Comparison of ENCODE assay signal across 21 cellular contexts in the genomic region with DNA sequence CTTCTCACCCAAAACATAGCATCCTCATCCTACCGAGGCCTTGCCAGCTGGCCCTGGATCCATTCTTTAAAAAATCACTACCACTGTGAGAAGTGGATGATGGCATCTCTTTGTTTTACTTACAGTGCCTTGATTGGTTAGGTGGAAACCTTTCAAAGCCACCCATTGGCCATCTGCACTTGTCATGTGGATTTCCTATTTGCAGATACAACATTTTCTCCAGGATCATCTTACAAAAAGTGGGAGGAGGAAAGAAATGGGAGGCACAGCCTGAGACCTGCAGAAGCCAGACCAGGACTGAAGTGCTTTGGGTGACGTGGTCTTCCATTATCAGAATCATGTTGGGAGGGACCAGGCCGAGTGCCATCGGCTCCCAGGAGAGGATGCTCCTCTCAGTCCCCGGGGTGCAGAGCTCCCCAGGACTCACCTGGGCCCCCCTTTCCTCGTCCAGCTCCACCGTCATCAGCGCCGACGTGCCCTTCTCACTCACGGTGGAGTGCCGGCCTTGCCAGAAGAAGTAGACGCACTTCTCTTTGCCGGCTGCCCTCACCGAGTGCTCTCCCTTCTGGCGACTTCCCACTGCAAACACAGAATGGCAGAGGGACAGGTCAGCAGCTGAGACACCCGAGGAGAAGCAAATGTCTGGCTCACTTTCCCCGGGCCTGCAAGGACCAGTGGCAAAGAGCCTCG.
DNase-seq lines count a peak whose midpoint lies in the region; ATAC-seq, FAIRE-seq and TF ChIP-seq lines count a peak whose summit lies in the region.
"Had no signal": no experiment of that assay in that cellular context is flagged by ENCODE, and none has a peak within 500 bp of the region (broad histone marks: within the 10 kb centered on the region; RNA-seq: fewer than 3 reads in every experiment).

No MANE protein-coding gene starts in this region.

- H3K9me3 ChIP-seq in SK-N-SH, result no peaks in the 10 kb centered on the region
- H3K9me3 ChIP-seq: BLaER1 treated with 17β-estradiol and CSF1 and Interleukin-3, amounts not matched to agents 10 nM and 100 nM had no signal

- no peak overlapping the region for H3K9ac ChIP-seq in SK-N-SH
- H3K9ac ChIP-seq: BLaER1 treated with 17β-estradiol and CSF1 and Interleukin-3, amounts not matched to agents 10 nM and 100 nM; GM23248; parathyroid adenoma had no signal

- H3K4me3 Mint-ChIP-seq in mesothelial cell of epicardium, result no peak overlapping the region
- H3K4me3 Mint-ChIP-seq: stimulated activated memory B cell treated with anti-CD40 and anti-IgM and Interleukin-4, amounts not matched to agents 10 μg/mL and 1 μg/mL and 100 μg/mL, for 72 hours; T-helper 1 cell treated with Interleukin-12 subunit alpha and Interleukin-12 subunit beta and Interleukin-4 antibody, amounts not matched to agents 30 μg/mL and 1 μg/mL, for 36 hours; type B pancreatic cell had no signal

- 0 out of 2 replicates have a peak, but pooled peaks cover 4% of the 10 kb centered on the region for H3K79me2 ChIP-seq in SK-N-SH (ENCODE audit: insufficient read depth)

- no peaks in the 10 kb centered on the region for H3K9me2 ChIP-seq in SK-N-SH

- WGBS in SK-N-SH (ENCODE audit: low lambda C conversion rate), result 92% methylated on average over 18 of the region's 19 CpGs

- no peak for TF ChIP-seq EP300 in SK-N-SH (IDR thresholded peaks at IDR 0.05; ENCODE audit: borderline replicate concordance in 1 of 2, low read depth in 1 of 2, low read length in 1 of 2)

- no peak overlapping the region for H2AFZ ChIP-seq in SK-N-SH (ENCODE audit: low read depth)
- H2AFZ ChIP-seq: GM23248, parathyroid adenoma had no signal

- no peak overlapping the region for H3K4me3 ChIP-seq in SK-N-SH (ENCODE audit: low read depth in 2 of 2, low read length in 1 of 2)
- no peak overlapping the region for H3K4me3 ChIP-seq in fibroblast of the aortic adventitia (ENCODE audit: low read depth, low read length)
- H3K4me3 ChIP-seq: BLaER1 treated with 17β-estradiol and CSF1 and Interleukin-3, amounts not matched to agents 10 nM and 100 nM; GM23248; K562 had no signal

- peak overlapping the region; percentile 34 for H3K27ac Mint-ChIP-seq in mesothelial cell of epicardium
- H3K27ac Mint-ChIP-seq: stimulated activated memory B cell treated with anti-CD40 and anti-IgM and Interleukin-4, amounts not matched to agents 10 μg/mL and 1 μg/mL and 100 μg/mL, for 72 hours; T-helper 1 cell treated with Interleukin-12 subunit alpha and Interleukin-12 subunit beta and Interleukin-4 antibody, amounts not matched to agents 30 μg/mL and 1 μg/mL, for 36 hours had no signal

- peaks cover 69% of the 10 kb centered on the region for H4K20me1 ChIP-seq in SK-N-SH (ENCODE audit: insufficient read depth)

- no peak overlapping the region for H3K4me2 ChIP-seq in SK-N-SH
- H3K4me2 ChIP-seq: BLaER1 treated with 17β-estradiol and CSF1 and Interleukin-3, amounts not matched to agents 10 nM and 100 nM had no signal

- POLR2A ChIA-PET in SK-N-SH (lab: Yijun Ruan, JAX), result no interaction called here

- no peaks in the 10 kb centered on the region for H3K27me3 Mint-ChIP-seq in mesothelial cell of epicardium (ENCODE audit: low read depth)
- H3K27me3 Mint-ChIP-seq: stimulated activated memory B cell treated with anti-CD40 and anti-IgM and Interleukin-4, amounts not matched to agents 10 μg/mL and 1 μg/mL and 100 μg/mL, for 72 hours; type B pancreatic cell had no signal

- TF ChIP-seq CTCF in SK-N-SH (IDR thresholded peaks at IDR 0.05), result no peak
- no peak for TF ChIP-seq CTCF in fibroblast of the aortic adventitia (IDR thresholded peaks at IDR 0.05; ENCODE audit: insufficient read depth, low read length)
- TF ChIP-seq CTCF in mesothelial cell of epicardium (IDR thresholded peaks at IDR 0.05; ENCODE audit: unreplicated experiment), result no peak

- peaks cover 27% of the 10 kb centered on the region for H3F3A ChIP-seq in SK-N-SH (replicated peaks; ENCODE audit: insufficient read depth)

- CTCF ChIA-PET in SK-N-SH (lab: Yijun Ruan, JAX), result interaction anchor here (1.3 kb wide), 1 partner anchor 809 kb away, joined by 3 read pairs; no protein-coding TSS in a partner anchor

- ATAC-seq in SK-N-SH treated with all-trans-retinoic acid at 6 μM for 48 hours (peak; percentile 12; the same call in 1 of the 3 replicates), GM21737 (IDR thresholded peaks at IDR 0.05; ENCODE audit: unreplicated experiment) (no peak), HG03039 (IDR thresholded peaks at IDR 0.05; ENCODE audit: unreplicated experiment) (no peak), HG03108 (IDR thresholded peaks at IDR 0.05; ENCODE audit: unreplicated experiment) (no peak)
- ATAC-seq: K562; stimulated activated memory B cell treated with anti-CD40 and anti-IgM and Interleukin-4, amounts not matched to agents 10 μg/mL and 1 μg/mL and 100 μg/mL, for 72 hours had no signal

- no peak for TF ChIP-seq RAD21 in SK-N-SH (IDR thresholded peaks at IDR 0.05; ENCODE audit: low read length)

- FAIRE-seq in urothelium cell line (lab: Jason Lieb, UNC), result peak; percentile 30
- FAIRE-seq: A204.1, K562 had no signal

- H3K9me3 Mint-ChIP-seq in mesothelial cell of epicardium, result no peaks in the 10 kb centered on the region
- H3K9me3 Mint-ChIP-seq: stimulated activated memory B cell treated with anti-CD40 and anti-IgM and Interleukin-4, amounts not matched to agents 10 μg/mL and 1 μg/mL and 100 μg/mL, for 72 hours; T-helper 1 cell treated with Interleukin-12 subunit alpha and Interleukin-12 subunit beta and Interleukin-4 antibody, amounts not matched to agents 30 μg/mL and 1 μg/mL, for 36 hours; type B pancreatic cell had no signal

- H3K27me3 ChIP-seq in SK-N-SH (ENCODE audit: insufficient read depth), result no peaks in the 10 kb centered on the region
- H3K27me3 ChIP-seq: BLaER1 treated with 17β-estradiol and CSF1 and Interleukin-3, amounts not matched to agents 10 nM and 100 nM had no signal

- H3K27ac ChIP-seq in SK-N-SH (ENCODE audit: low read depth in 2 of 2, low read length in 1 of 2), result peak overlapping the region in 1 of 2 experiments; percentile 67; a peak in 1 of 4 replicates
- H3K27ac ChIP-seq: BLaER1 treated with 17β-estradiol and CSF1 and Interleukin-3, amounts not matched to agents 10 nM and 100 nM; GM23248; parathyroid adenoma had no signal

- H3K36me3 ChIP-seq in SK-N-SH (replicated peaks in 1 of 2; ENCODE audit: control insufficient read depth in 1 of 2, insufficient read depth in 2 of 2, low read length in 1 of 2), result peaks cover 80 to 82% of the 10 kb centered on the region in 2 experiments

- H3K4me1 Mint-ChIP-seq in mesothelial cell of epicardium, result peaks cover 27% of the 10 kb centered on the region
- H3K4me1 Mint-ChIP-seq: stimulated activated memory B cell treated with anti-CD40 and anti-IgM and Interleukin-4, amounts not matched to agents 10 μg/mL and 1 μg/mL and 100 μg/mL, for 72 hours had no signal

- peaks cover 57% of the 10 kb centered on the region for H3K36me3 Mint-ChIP-seq in mesothelial cell of epicardium

- no peak for DNase-seq in SK-N-SH
- DNase-seq in fibroblast of the aortic adventitia (ENCODE audit: low read depth), result peak; percentile 41
- no peak for DNase-seq in mesothelial cell of epicardium (ENCODE audit: low spot score in 2 of 2, unreplicated experiment in 2 of 2)
- no peak for DNase-seq in urothelium cell line (ENCODE audit: low spot score)
- DNase-seq: activated CD4-positive, CD25-positive, alpha-beta regulatory T cell; caudate nucleus; DMS153; effector CD4-positive, alpha-beta T cell; GM23248; stimulated activated CD4-positive, alpha-beta T cell treated with anti-CD3 and anti-CD28 coated beads, Interleukin-12 subunit alpha, Interleukin-12 subunit beta, amount 100 ng/mL, for 4 hours had no signal

- H3K4me1 ChIP-seq in SK-N-SH (ENCODE audit: control insufficient read depth in 1 of 2, insufficient read depth in 2 of 2, low read depth in 1 of 2, low read length in 1 of 2), result peaks cover 7 to 18% of the 10 kb centered on the region in 2 experiments; a peak in 3 of 4 replicates

TF ChIP-seq in SK-N-SH treated with all-trans-retinoic acid at 6 μM for 48 hours, 23 proteins besides CTCF, POLR2A, EP300 and RAD21 (continues in another document):
- TF ChIP-seq OSR1 (CRISPR knock-in tag; IDR thresholded peaks at IDR 0.05), result no peak
- no peak for TF ChIP-seq SNAI2 (CRISPR knock-in tag; IDR thresholded peaks at IDR 0.05)
- no peak for TF ChIP-seq ZC3H10 (CRISPR knock-in tag; IDR thresholded peaks at IDR 0.05)
- no peak for TF ChIP-seq ZNF8 (CRISPR knock-in tag; IDR thresholded peaks at IDR 0.05)
- TF ChIP-seq, protein P1, sequence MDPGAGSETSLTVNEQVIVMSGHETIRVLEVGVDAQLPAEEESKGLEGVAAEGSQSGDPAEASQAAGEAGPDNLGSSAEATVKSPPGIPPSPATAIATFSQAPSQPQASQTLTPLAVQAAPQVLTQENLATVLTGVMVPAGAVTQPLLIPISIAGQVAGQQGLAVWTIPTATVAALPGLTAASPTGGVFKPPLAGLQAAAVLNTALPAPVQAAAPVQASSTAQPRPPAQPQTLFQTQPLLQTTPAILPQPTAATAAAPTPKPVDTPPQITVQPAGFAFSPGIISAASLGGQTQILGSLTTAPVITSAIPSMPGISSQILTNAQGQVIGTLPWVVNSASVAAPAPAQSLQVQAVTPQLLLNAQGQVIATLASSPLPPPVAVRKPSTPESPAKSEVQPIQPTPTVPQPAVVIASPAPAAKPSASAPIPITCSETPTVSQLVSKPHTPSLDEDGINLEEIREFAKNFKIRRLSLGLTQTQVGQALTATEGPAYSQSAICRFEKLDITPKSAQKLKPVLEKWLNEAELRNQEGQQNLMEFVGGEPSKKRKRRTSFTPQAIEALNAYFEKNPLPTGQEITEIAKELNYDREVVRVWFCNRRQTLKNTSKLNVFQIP (CRISPR knock-in tag; IDR thresholded peaks at IDR 0.05; ENCODE audit: borderline replicate concordance, low read depth), result no peak

TF ChIP-seq in SK-N-SH, 30 proteins besides CTCF, POLR2A, EP300 and RAD21 (continues in another document):
- TF ChIP-seq MXI1 (IDR thresholded peaks at IDR 0.05; ENCODE audit: low read depth, low read length) (no peak), MEF2A (IDR thresholded peaks at IDR 0.05; ENCODE audit: borderline replicate concordance, low read depth) (no peak), GABPA (IDR thresholded peaks at IDR 0.05; ENCODE audit: low read depth) (no peak), CHD2 (IDR thresholded peaks at IDR 0.05; ENCODE audit: low read length, partially characterized antibody) (no peak), NFIC (IDR thresholded peaks at IDR 0.05; ENCODE audit: borderline replicate concordance) (no peak)
- TF ChIP-seq, protein P2, sequence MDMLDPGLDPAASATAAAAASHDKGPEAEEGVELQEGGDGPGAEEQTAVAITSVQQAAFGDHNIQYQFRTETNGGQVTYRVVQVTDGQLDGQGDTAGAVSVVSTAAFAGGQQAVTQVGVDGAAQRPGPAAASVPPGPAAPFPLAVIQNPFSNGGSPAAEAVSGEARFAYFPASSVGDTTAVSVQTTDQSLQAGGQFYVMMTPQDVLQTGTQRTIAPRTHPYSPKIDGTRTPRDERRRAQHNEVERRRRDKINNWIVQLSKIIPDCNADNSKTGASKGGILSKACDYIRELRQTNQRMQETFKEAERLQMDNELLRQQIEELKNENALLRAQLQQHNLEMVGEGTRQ (IDR thresholded peaks at IDR 0.05; ENCODE audit: borderline replicate concordance, low read depth, low read length), result no peak
